10 cellular contexts compared by ENCODE assay signal in genomic region chr4:122764808-122765189, GRCh38. TPM values are rescaled to one million over a fixed set of nuclear protein-coding genes. Genes with fewer than 3 reads are reported as not detected.
DNase-seq lines count a peak whose midpoint lies in the region; ATAC-seq and TF ChIP-seq lines count a peak whose summit lies in the region.
"Had no signal": no experiment of that assay in that cellular context is flagged by ENCODE, and none has a peak within 500 bp of the region (broad histone marks: within the 10 kb centered on the region; RNA-seq: fewer than 3 reads in every experiment).

No MANE protein-coding gene starts in this region.

- H3K4me3 ChIP-seq in gastrocnemius medialis = no peak overlapping the region

- in situ Hi-C loops in gastrocnemius medialis (cut with MboI; ENCODE audit: low sequenced_read_pairs in 4 of 4) = loop anchor here in 2 of 4 donors (5.0 to 25.0 kb wide), 2 partner anchors 163 to 1498 kb away; no protein-coding TSS in a partner anchor

- peaks cover 2% of the 10 kb centered on the region for H3K36me3 Mint-ChIP-seq in activated CD8-positive, alpha-beta memory T cell treated with anti-CD3 and anti-CD28 coated beads, Interleukin-2, amount 10 ng/mL, durations not matched to agents 7 days and 5 days
- peaks cover 1% of the 10 kb centered on the region for H3K36me3 Mint-ChIP-seq in T-helper 1 cell treated with Interleukin-12 subunit alpha and Interleukin-12 subunit beta and Interleukin-4 antibody, amounts not matched to agents 30 μg/mL and 1 μg/mL, for 36 hours (ENCODE audit: low read depth)
- H3K36me3 Mint-ChIP-seq in osteocyte (ENCODE audit: unreplicated experiment) = no peaks in the 10 kb centered on the region

- H3K9me3 ChIP-seq in gastrocnemius medialis = no peaks in the 10 kb centered on the region

- no peak for DNase-seq in activated CD8-positive, alpha-beta memory T cell treated with anti-CD3 and anti-CD28 coated beads, Interleukin-2, amount 10 ng/mL, durations not matched to agents 7 days and 5 days
- DNase-seq in activated CD8-positive, alpha-beta memory T cell treated with anti-CD3 and anti-CD28 coated beads, Interleukin-2, amount 50 U/mL, for 48 hours = no peak
- DNase-seq in osteocyte (ENCODE audit: extremely low spot score, unreplicated experiment) (no peak), Right ventricle myocardium superior (no peak), gastrocnemius medialis (no peak), ecto neural progenitor cell (ENCODE audit: low spot score) (no peak)

- peak; percentile 77 for ATAC-seq in activated CD8-positive, alpha-beta memory T cell treated with anti-CD3 and anti-CD28 coated beads, Interleukin-2, amount 10 ng/mL, durations not matched to agents 7 days and 5 days
- ATAC-seq in HG02981 (IDR thresholded peaks at IDR 0.05; ENCODE audit: unreplicated experiment) = peak; percentile 93
- no peak for ATAC-seq in Right ventricle myocardium superior (ENCODE audit: poor library complexity)
- no peak for ATAC-seq in gastrocnemius medialis

- TF ChIP-seq POLR2A in gastrocnemius medialis (IDR thresholded peaks at IDR 0.05) = no peak

- peaks cover 33% of the 10 kb centered on the region for H3K4me1 Mint-ChIP-seq in activated CD8-positive, alpha-beta memory T cell treated with anti-CD3 and anti-CD28 coated beads, Interleukin-2, amount 10 ng/mL, durations not matched to agents 7 days and 5 days
- H3K4me1 Mint-ChIP-seq in T-helper 1 cell treated with Interleukin-12 subunit alpha and Interleukin-12 subunit beta and Interleukin-4 antibody, amounts not matched to agents 30 μg/mL and 1 μg/mL, for 36 hours (ENCODE audit: low read depth) = peaks cover 32% of the 10 kb centered on the region
- H3K4me1 Mint-ChIP-seq in osteocyte (ENCODE audit: unreplicated experiment) = peaks cover 23% of the 10 kb centered on the region

- H3K36me3 ChIP-seq in gastrocnemius medialis = no peaks in the 10 kb centered on the region

- TF ChIP-seq CTCF in osteocyte (IDR thresholded peaks at IDR 0.05) (no peak), gastrocnemius medialis (IDR thresholded peaks at IDR 0.05 in 4 of 5, conservative IDR thresholded peaks at IDR 0.05 in 1 of 5) (no peak)

- no peak overlapping the region for H3K27ac ChIP-seq in gastrocnemius medialis
- H3K27ac ChIP-seq: C4-2B, parathyroid adenoma had no signal

- CTCF ChIA-PET in activated CD8-positive, alpha-beta memory T cell treated with anti-CD3 and anti-CD28 coated beads, Interleukin-2, amount 10 ng/mL, durations not matched to agents 7 days and 5 days (lab: Charles Lee) = no interaction called here

- H3K27ac Mint-ChIP-seq in activated CD8-positive, alpha-beta memory T cell treated with anti-CD3 and anti-CD28 coated beads, Interleukin-2, amount 10 ng/mL, durations not matched to agents 7 days and 5 days = no peak overlapping the region
- H3K27ac Mint-ChIP-seq in T-helper 1 cell treated with Interleukin-12 subunit alpha and Interleukin-12 subunit beta and Interleukin-4 antibody, amounts not matched to agents 30 μg/mL and 1 μg/mL, for 36 hours = no peak overlapping the region
- H3K27ac Mint-ChIP-seq in osteocyte (ENCODE audit: unreplicated experiment) = peak overlapping the region; percentile 96

- no peaks in the 10 kb centered on the region for H3K27me3 ChIP-seq in gastrocnemius medialis

- intact Hi-C loops in Right ventricle myocardium superior (cut with DNase I) (no loop called here), gastrocnemius medialis (cut with DNase I; ENCODE audit: low total_unique reads) (no loop called here)

- peaks cover 0 to 4% of the 10 kb centered on the region in 2 donors for H3K4me1 ChIP-seq in gastrocnemius medialis
- H3K4me1 ChIP-seq: parathyroid adenoma had no signal

- no peaks in the 10 kb centered on the region for H3K9me3 Mint-ChIP-seq in activated CD8-positive, alpha-beta memory T cell treated with anti-CD3 and anti-CD28 coated beads, Interleukin-2, amount 10 ng/mL, durations not matched to agents 7 days and 5 days (ENCODE audit: low read depth)
- H3K9me3 Mint-ChIP-seq in T-helper 1 cell treated with Interleukin-12 subunit alpha and Interleukin-12 subunit beta and Interleukin-4 antibody, amounts not matched to agents 30 μg/mL and 1 μg/mL, for 36 hours = no peaks in the 10 kb centered on the region
- no peaks in the 10 kb centered on the region for H3K9me3 Mint-ChIP-seq in osteocyte (ENCODE audit: unreplicated experiment)

- peak overlapping the region; percentile 6 for H3K4me3 Mint-ChIP-seq in activated CD8-positive, alpha-beta memory T cell treated with anti-CD3 and anti-CD28 coated beads, Interleukin-2, amount 10 ng/mL, durations not matched to agents 7 days and 5 days
- H3K4me3 Mint-ChIP-seq in T-helper 1 cell treated with Interleukin-12 subunit alpha and Interleukin-12 subunit beta and Interleukin-4 antibody, amounts not matched to agents 30 μg/mL and 1 μg/mL, for 36 hours = peak overlapping the region; percentile 29
- peak overlapping the region; percentile 46 for H3K4me3 Mint-ChIP-seq in osteocyte (ENCODE audit: unreplicated experiment)

- peaks cover 2% of the 10 kb centered on the region for H3K27me3 Mint-ChIP-seq in activated CD8-positive, alpha-beta memory T cell treated with anti-CD3 and anti-CD28 coated beads, Interleukin-2, amount 10 ng/mL, durations not matched to agents 7 days and 5 days
- no peaks in the 10 kb centered on the region for H3K27me3 Mint-ChIP-seq in T-helper 1 cell treated with Interleukin-12 subunit alpha and Interleukin-12 subunit beta and Interleukin-4 antibody, amounts not matched to agents 30 μg/mL and 1 μg/mL, for 36 hours (ENCODE audit: low read depth)
- no peaks in the 10 kb centered on the region for H3K27me3 Mint-ChIP-seq in osteocyte (ENCODE audit: unreplicated experiment)

RNA-seq across cellular contexts. Expression of gene BBS12, which starts 32.3 kb away (rescaled TPM):
- total RNA-seq in activated CD8-positive, alpha-beta memory T cell treated with anti-CD3 and anti-CD28 coated beads, Interleukin-2, amount 10 ng/mL, durations not matched to agents 7 days and 5 days = 1 to 10 TPM; 2.1 to 3.6 TPM
- total RNA-seq in osteocyte = 3.3 and 3.6 TPM in 2 replicates
- 4.9 TPM for total RNA-seq in Right ventricle myocardium superior
- 1 to 10 TPM in 3 of 4 donors, under 1 TPM in 1; 0.61 to 1.9 (median 1.3) TPM for total RNA-seq in gastrocnemius medialis

Comparison
In these comparisons a context has a peak if more than half of its experiments do, and no peak if none do; other contexts are left out.
1. ATAC-seq: peak in activated CD8-positive, alpha-beta memory T cell treated with anti-CD3 and anti-CD28 coated beads, Interleukin-2, amount 10 ng/mL, durations not matched to agents 7 days and 5 days (single experiment) and HG02981 (single experiment); none in Right ventricle myocardium superior (single experiment) and gastrocnemius medialis (0 of 2).
2. Peak in every context shown above with its lines, with median percentiles within 50 percentile points of each other: H3K4me3 Mint-ChIP-seq.